In the genomic region with DNA sequence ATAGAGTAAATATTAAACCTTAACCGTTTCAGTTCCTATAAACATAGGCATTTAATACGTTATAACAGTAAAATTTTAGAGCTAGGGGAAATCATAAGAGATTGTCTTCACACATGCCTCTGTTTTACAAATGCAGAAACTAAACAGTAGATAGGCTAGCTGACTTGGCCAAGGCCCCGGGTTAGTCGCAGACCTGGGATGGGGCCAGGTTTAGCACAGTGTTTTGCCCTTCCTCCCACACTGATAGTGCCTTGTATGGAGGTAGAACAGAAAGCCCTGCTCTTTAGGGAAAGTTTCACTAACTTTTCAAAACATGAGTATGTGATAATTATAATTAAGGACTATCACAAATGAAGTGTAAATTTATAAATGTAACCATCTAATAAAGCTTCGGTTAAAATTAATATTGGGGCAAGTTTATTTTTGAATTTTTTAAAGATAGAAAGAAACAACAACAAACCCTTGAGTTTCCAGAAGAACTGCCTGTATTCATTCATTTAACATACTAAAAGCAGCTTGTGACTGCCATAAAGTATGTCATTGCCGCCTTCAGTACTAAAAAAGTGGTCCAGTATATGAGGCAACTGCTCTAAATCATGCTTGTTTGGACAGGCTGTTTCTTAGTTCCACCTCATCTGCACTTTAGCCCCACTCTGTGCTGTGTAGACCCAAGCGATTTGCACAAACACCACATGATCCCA, we compare ENCODE assay signal across 10 cellular contexts.
DNase-seq lines count a peak whose midpoint lies in the region; ATAC-seq, FAIRE-seq and TF ChIP-seq lines count a peak whose summit lies in the region.
"Had no signal": no experiment of that assay in that cellular context is flagged by ENCODE, and none has a peak within 500 bp of the region (broad histone marks: within the 10 kb centered on the region; RNA-seq: fewer than 3 reads in every experiment).

No MANE protein-coding gene starts in this region.

- H3K36me3 ChIP-seq in right atrium auricular region (no peaks in the 10 kb centered on the region), BE2C (no peaks in the 10 kb centered on the region)
- H3K36me3 ChIP-seq: breast epithelium had no signal

- H3K4me3 ChIP-seq in right atrium auricular region: no peak overlapping the region
- no peak overlapping the region for H3K4me3 ChIP-seq in BE2C (ENCODE audit: low read depth, low read length)
- H3K4me3 ChIP-seq: breast epithelium had no signal

- no peaks in the 10 kb centered on the region for H3K9me3 Mint-ChIP-seq in memory B cell

- TF ChIP-seq CTCF in right atrium auricular region (IDR thresholded peaks at IDR 0.05) (no peak), BE2C (IDR thresholded peaks at IDR 0.05; ENCODE audit: low read depth, low read length) (no peak)

- H3K27me3 ChIP-seq in right atrium auricular region (no peaks in the 10 kb centered on the region), BE2C (no peaks in the 10 kb centered on the region)
- H3K27me3 ChIP-seq: breast epithelium had no signal

- H3K36me3 Mint-ChIP-seq in memory B cell: no peaks in the 10 kb centered on the region

- H3K4me3 Mint-ChIP-seq in memory B cell: no peak overlapping the region

- H3K4me1 ChIP-seq in right atrium auricular region: peaks cover 0 to 5% of the 10 kb centered on the region in 2 donors
- no peaks in the 10 kb centered on the region for H3K4me1 ChIP-seq in BE2C
- H3K4me1 ChIP-seq: breast epithelium had no signal

- ATAC-seq in Right ventricle myocardium inferior (peak; percentile 98), memory B cell (ENCODE audit: low read depth) (peak; percentile 32), HG03280 (IDR thresholded peaks at IDR 0.05; ENCODE audit: unreplicated experiment) (no peak), GM18505 (IDR thresholded peaks at IDR 0.05; ENCODE audit: unreplicated experiment) (no peak)

- FAIRE-seq in colon (lab: Jason Lieb, UNC): peak; percentile 68
- FAIRE-seq: A204.1 had no signal

- no peak overlapping the region for H3K27ac Mint-ChIP-seq in memory B cell

- no peaks in the 10 kb centered on the region for H3K9me3 ChIP-seq in right atrium auricular region
- no peaks in the 10 kb centered on the region for H3K9me3 ChIP-seq in BE2C
- H3K9me3 ChIP-seq: breast epithelium had no signal

- peaks cover 3% of the 10 kb centered on the region for H3K4me1 Mint-ChIP-seq in memory B cell

- DNase-seq in Right ventricle myocardium inferior (ENCODE audit: missing footprints): peak; percentile 69
- DNase-seq in right atrium auricular region (ENCODE audit: low spot score): no peak
- no peak for DNase-seq in memory B cell (ENCODE audit: low spot score in 2 of 2)
- no peak for DNase-seq in BE2C
- no peak for DNase-seq in NCI-H1436 (lab: John Stamatoyannopoulos, UW)

- no peak for TF ChIP-seq POLR2A in GM18505 (IDR thresholded peaks at IDR 0.05; ENCODE audit: borderline replicate concordance, extremely low read depth, insufficient read depth, insufficient read length)

- H3K27ac ChIP-seq in right atrium auricular region: no peak overlapping the region

- H3K27me3 Mint-ChIP-seq in memory B cell: peaks cover 1% of the 10 kb centered on the region

- intact Hi-C loops in Right ventricle myocardium inferior (cut with DNase I): no loop called here

Comparison
In these comparisons a context has a peak if more than half of its experiments do, and no peak if none do; other contexts are left out.
1. ATAC-seq: peak in Right ventricle myocardium inferior (single experiment) and memory B cell (single experiment); none in HG03280 (single experiment) and GM18505 (single experiment).